1 cellular context compared by ENCODE assay signal in genomic region chr22:30209642-30210041, GRCh38.
TF ChIP-seq lines count a peak whose summit lies in the region.

No MANE protein-coding gene starts in this region.

TF ChIP-seq in GM23338, 12 proteins besides CTCF, POLR2A, EP300 and RAD21:
- TF ChIP-seq ZNF462 (CRISPR knock-in tag; IDR thresholded peaks at IDR 0.05): no peak
- TF ChIP-seq JUNB (IDR thresholded peaks at IDR 0.05; ENCODE audit: unreplicated experiment): no peak
- TF ChIP-seq, protein P1, sequence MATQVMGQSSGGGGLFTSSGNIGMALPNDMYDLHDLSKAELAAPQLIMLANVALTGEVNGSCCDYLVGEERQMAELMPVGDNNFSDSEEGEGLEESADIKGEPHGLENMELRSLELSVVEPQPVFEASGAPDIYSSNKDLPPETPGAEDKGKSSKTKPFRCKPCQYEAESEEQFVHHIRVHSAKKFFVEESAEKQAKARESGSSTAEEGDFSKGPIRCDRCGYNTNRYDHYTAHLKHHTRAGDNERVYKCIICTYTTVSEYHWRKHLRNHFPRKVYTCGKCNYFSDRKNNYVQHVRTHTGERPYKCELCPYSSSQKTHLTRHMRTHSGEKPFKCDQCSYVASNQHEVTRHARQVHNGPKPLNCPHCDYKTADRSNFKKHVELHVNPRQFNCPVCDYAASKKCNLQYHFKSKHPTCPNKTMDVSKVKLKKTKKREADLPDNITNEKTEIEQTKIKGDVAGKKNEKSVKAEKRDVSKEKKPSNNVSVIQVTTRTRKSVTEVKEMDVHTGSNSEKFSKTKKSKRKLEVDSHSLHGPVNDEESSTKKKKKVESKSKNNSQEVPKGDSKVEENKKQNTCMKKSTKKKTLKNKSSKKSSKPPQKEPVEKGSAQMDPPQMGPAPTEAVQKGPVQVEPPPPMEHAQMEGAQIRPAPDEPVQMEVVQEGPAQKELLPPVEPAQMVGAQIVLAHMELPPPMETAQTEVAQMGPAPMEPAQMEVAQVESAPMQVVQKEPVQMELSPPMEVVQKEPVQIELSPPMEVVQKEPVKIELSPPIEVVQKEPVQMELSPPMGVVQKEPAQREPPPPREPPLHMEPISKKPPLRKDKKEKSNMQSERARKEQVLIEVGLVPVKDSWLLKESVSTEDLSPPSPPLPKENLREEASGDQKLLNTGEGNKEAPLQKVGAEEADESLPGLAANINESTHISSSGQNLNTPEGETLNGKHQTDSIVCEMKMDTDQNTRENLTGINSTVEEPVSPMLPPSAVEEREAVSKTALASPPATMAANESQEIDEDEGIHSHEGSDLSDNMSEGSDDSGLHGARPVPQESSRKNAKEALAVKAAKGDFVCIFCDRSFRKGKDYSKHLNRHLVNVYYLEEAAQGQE (IDR thresholded peaks at IDR 0.05; ENCODE audit: unreplicated experiment): no peak
- TF ChIP-seq EZH2phosphoT487 (IDR thresholded peaks at IDR 0.05; ENCODE audit: unreplicated experiment): no peak
- no peak for TF ChIP-seq ZNF114 (CRISPR knock-in tag; IDR thresholded peaks at IDR 0.05)
- no peak for TF ChIP-seq EZH2 (IDR thresholded peaks at IDR 0.05; ENCODE audit: low read depth, unreplicated experiment)
- TF ChIP-seq POLR2AphosphoS5 (IDR thresholded peaks at IDR 0.05; ENCODE audit: low read depth): no peak
- TF ChIP-seq STAT1 (IDR thresholded peaks at IDR 0.05; ENCODE audit: unreplicated experiment): no peak
- no peak for TF ChIP-seq ZNF331 (CRISPR knock-in tag; IDR thresholded peaks at IDR 0.05; ENCODE audit: low read depth)
- no peak for TF ChIP-seq NANOG (IDR thresholded peaks at IDR 0.05; ENCODE audit: borderline replicate concordance)
- no peak for TF ChIP-seq CREB1 (CRISPR knock-in tag; IDR thresholded peaks at IDR 0.05; ENCODE audit: low read depth)
- TF ChIP-seq, protein P2, sequence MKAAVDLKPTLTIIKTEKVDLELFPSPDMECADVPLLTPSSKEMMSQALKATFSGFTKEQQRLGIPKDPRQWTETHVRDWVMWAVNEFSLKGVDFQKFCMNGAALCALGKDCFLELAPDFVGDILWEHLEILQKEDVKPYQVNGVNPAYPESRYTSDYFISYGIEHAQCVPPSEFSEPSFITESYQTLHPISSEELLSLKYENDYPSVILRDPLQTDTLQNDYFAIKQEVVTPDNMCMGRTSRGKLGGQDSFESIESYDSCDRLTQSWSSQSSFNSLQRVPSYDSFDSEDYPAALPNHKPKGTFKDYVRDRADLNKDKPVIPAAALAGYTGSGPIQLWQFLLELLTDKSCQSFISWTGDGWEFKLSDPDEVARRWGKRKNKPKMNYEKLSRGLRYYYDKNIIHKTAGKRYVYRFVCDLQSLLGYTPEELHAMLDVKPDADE (IDR thresholded peaks at IDR 0.05): no peak
TF ChIP-seq in GM23338: peak in this region for 0.
